Comparison of ENCODE assay signal across 14 cellular contexts in genomic region chr9:4420351-4420750, GRCh38.
DNase-seq lines count a peak whose midpoint lies in the region; ATAC-seq and TF ChIP-seq lines count a peak whose summit lies in the region.
"Had no signal": no experiment of that assay in that cellular context is flagged by ENCODE, and none has a peak within 500 bp of the region (broad histone marks: within the 10 kb centered on the region; RNA-seq: fewer than 3 reads in every experiment).

No MANE protein-coding gene starts in this region.

- no peak overlapping the region for H3K4me2 ChIP-seq in mammary epithelial cell (ENCODE audit: insufficient read depth, low read depth, low read length)
- H3K4me2 ChIP-seq in PC-3 (ENCODE audit: low read length): no peak overlapping the region
- H3K4me2 ChIP-seq: A549 had no signal

- no peaks in the 10 kb centered on the region for H3K36me3 Mint-ChIP-seq in MCF 10A (ENCODE audit: insufficient read depth, unreplicated experiment)
- H3K36me3 Mint-ChIP-seq: CD14-positive monocyte; CD8-positive, alpha-beta T cell had no signal

- H3K27ac Mint-ChIP-seq in MCF 10A (ENCODE audit: low read depth, unreplicated experiment): no peak overlapping the region
- H3K27ac Mint-ChIP-seq: CD14-positive monocyte; CD8-positive, alpha-beta T cell; H9 had no signal

- whole genome bisulfite sequencing in mammary epithelial cell (ENCODE audit: low coverage, missing lambda C conversion rate): 73% methylated on average over 6 of the region's 6 CpGs

- H3K9ac ChIP-seq in mammary epithelial cell (ENCODE audit: insufficient read depth, low read length): no peak overlapping the region
- no peak overlapping the region for H3K9ac ChIP-seq in PC-3 (ENCODE audit: low read length)

- H3K27ac ChIP-seq in mammary epithelial cell (ENCODE audit: insufficient read depth, low read depth, low read length): no peak overlapping the region
- no peak overlapping the region for H3K27ac ChIP-seq in PC-3 (ENCODE audit: low read length)
- H3K27ac ChIP-seq: A549 had no signal

- H3K79me2 ChIP-seq in mammary epithelial cell (ENCODE audit: insufficient read depth, low read length): no peaks in the 10 kb centered on the region
- no peaks in the 10 kb centered on the region for H3K79me2 ChIP-seq in PC-3 (ENCODE audit: low read length)

- H3K4me1 Mint-ChIP-seq in MCF 10A (ENCODE audit: insufficient read depth, unreplicated experiment): no peaks in the 10 kb centered on the region

- H3K36me3 ChIP-seq in mammary epithelial cell (ENCODE audit: insufficient read depth, low read length) (no peaks in the 10 kb centered on the region), PC-3 (ENCODE audit: low read depth, low read length) (no peaks in the 10 kb centered on the region)

- dilution Hi-C loops in mammary epithelial cell (cut with HindIII; ENCODE audit: low sequenced_read_pairs): no loop called here

- ATAC-seq in PC-3: peak; percentile 38; the same call in 1 of the 2 replicates
- no peak for ATAC-seq in GM18520 (IDR thresholded peaks at IDR 0.05; ENCODE audit: unreplicated experiment)
- no peak for ATAC-seq in HG03159 (IDR thresholded peaks at IDR 0.05; ENCODE audit: unreplicated experiment)
- ATAC-seq: A549; CD8-positive, alpha-beta T cell; K562 had no signal

- intact Hi-C loops in mammary epithelial cell (cut with micrococcal nuclease): no loop called here
- intact Hi-C loops in MCF 10A (cut with micrococcal nuclease): no loop called here
- intact Hi-C loops in PC-3 (cut with micrococcal nuclease): no loop called here

- H3K27me3 Mint-ChIP-seq in MCF 10A (ENCODE audit: insufficient read depth, unreplicated experiment): no peaks in the 10 kb centered on the region

- in situ Hi-C loops in mammary epithelial cell (cut with MboI; ENCODE audit: low sequenced_read_pairs in 2 of 2): no loop called here

- BruUV-seq in mammary epithelial cell (replicated peaks; lab: Mats Ljungman, UMichigan): no TSS peak
- no TSS peak for BruUV-seq in MCF 10A (replicated peaks; lab: Mats Ljungman, UMichigan)
- no TSS peak for BruUV-seq in PC-3 (replicated peaks; lab: Mats Ljungman, UMichigan)

- H3K9me2 ChIP-seq in PC-3 (replicated peaks; ENCODE audit: low read length): no peaks in the 10 kb centered on the region

- H3K4me3 ChIP-seq in mammary epithelial cell (replicated peaks in 1 of 3; ENCODE audit: insufficient read depth in 1 of 3, low read depth in 2 of 3, low read length in 3 of 3) (no peak overlapping the region), PC-3 (ENCODE audit: low read length) (no peak overlapping the region)
- H3K4me3 ChIP-seq: A549, K562 had no signal

- no peak overlapping the region for H3K4me3 Mint-ChIP-seq in MCF 10A (ENCODE audit: unreplicated experiment)
- H3K4me3 Mint-ChIP-seq: CD14-positive monocyte; CD8-positive, alpha-beta T cell; H9 had no signal

- DNase-seq in mammary epithelial cell (peak; percentile 31), MCF 10A (ENCODE audit: unreplicated experiment) (no peak), PC-3 (peak; percentile 7), kidney glomerular epithelial cell (lab: John Stamatoyannopoulos, UW) (peak; percentile 21), Kasumi-1 (lab: John Stamatoyannopoulos, UW) (no peak)
- DNase-seq: CD8-positive, alpha-beta T cell; COR-L47; GOT3; H9 had no signal

- no peaks in the 10 kb centered on the region for H3F3A ChIP-seq in PC-3 (ENCODE audit: low read length, unreplicated experiment)

- no peak for TF ChIP-seq CTCF in mammary epithelial cell (conservative IDR thresholded peaks at IDR 0.05 in 1 of 2, IDR thresholded peaks at IDR 0.05 in 1 of 2; ENCODE audit: extremely low read depth in 1 of 2, insufficient read depth in 1 of 2, low read depth in 1 of 2, low read length in 2 of 2)
- no peak for TF ChIP-seq CTCF in MCF 10A (IDR thresholded peaks at IDR 0.05; ENCODE audit: unreplicated experiment)
- no peak for TF ChIP-seq CTCF in PC-3 (conservative IDR thresholded peaks at IDR 0.05; ENCODE audit: low read depth, low read length)

- H3K9me3 ChIP-seq in mammary epithelial cell (replicated peaks; ENCODE audit: insufficient read depth, low read length) (no peaks in the 10 kb centered on the region), PC-3 (ENCODE audit: low read length) (no peaks in the 10 kb centered on the region)
- H3K9me3 ChIP-seq: A549 had no signal

- H3K4me1 ChIP-seq in mammary epithelial cell (ENCODE audit: insufficient read depth, low read length): no peaks in the 10 kb centered on the region
- peaks cover 9% of the 10 kb centered on the region for H3K4me1 ChIP-seq in PC-3 (ENCODE audit: insufficient read depth, low read length)
- H3K4me1 ChIP-seq: A549 had no signal

- H3K9me3 Mint-ChIP-seq in MCF 10A (ENCODE audit: unreplicated experiment): no peaks in the 10 kb centered on the region
- H3K9me3 Mint-ChIP-seq: CD8-positive, alpha-beta T cell; H9 had no signal

- H2AFZ ChIP-seq in mammary epithelial cell (ENCODE audit: low read depth, low read length) (no peak overlapping the region), PC-3 (ENCODE audit: low read length) (no peak overlapping the region)

- CTCF ChIA-PET in mammary epithelial cell (lab: Charles Lee; ENCODE audit: low non-redundant PET): no interaction called here
- CTCF ChIA-PET in MCF 10A (lab: Yijun Ruan, JAX): interaction anchor here (0.6 to 2.0 kb wide), 2 partner anchors 15 to 894 kb away, joined by 4 to 5 read pairs; no protein-coding TSS in a partner anchor
- CTCF ChIA-PET in PC-3 (lab: Charles Lee): no interaction called here

- no peaks in the 10 kb centered on the region for H4K20me1 ChIP-seq in mammary epithelial cell (ENCODE audit: insufficient read depth, low read length)
- H4K20me1 ChIP-seq in PC-3 (ENCODE audit: low read length): no peaks in the 10 kb centered on the region

- no peaks in the 10 kb centered on the region for H3K27me3 ChIP-seq in mammary epithelial cell (ENCODE audit: insufficient read depth, low read length)
- H3K27me3 ChIP-seq in PC-3 (ENCODE audit: low read length): no peaks in the 10 kb centered on the region

- POLR2A ChIA-PET in MCF 10A (lab: Yijun Ruan, JAX): no interaction called here
- POLR2A ChIA-PET in PC-3 (lab: Charles Lee; ENCODE audit: unreplicated experiment): no interaction called here

Comparison
In these comparisons a context has a peak if more than half of its experiments do, and no peak if none do; other contexts are left out.
1. DNase-seq: peak in mammary epithelial cell (single experiment), PC-3 (single experiment) and kidney glomerular epithelial cell (single experiment); none in MCF 10A (single experiment) and Kasumi-1 (0 of 2).